In genomic region chr19:45215391-45216191, GRCh38 we compare ENCODE assay signal across 10 cellular contexts. TPM values are rescaled to one million over a fixed set of nuclear protein-coding genes. Genes with fewer than 3 reads are reported as not detected.
DNase-seq lines count a peak whose midpoint lies in the region; ATAC-seq, FAIRE-seq and TF ChIP-seq lines count a peak whose summit lies in the region.
"Had no signal": no experiment of that assay in that cellular context is flagged by ENCODE, and none has a peak within 500 bp of the region (broad histone marks: within the 10 kb centered on the region; RNA-seq: fewer than 3 reads in every experiment).

No MANE protein-coding gene starts in this region.

- no peak overlapping the region for H3K4me3 ChIP-seq in epithelial cell of esophagus (ENCODE audit: low read length)
- H3K4me3 ChIP-seq: suprapubic skin had no signal

- ATAC-seq in GM18498 (IDR thresholded peaks at IDR 0.05; ENCODE audit: unreplicated experiment), result no peak
- no peak for ATAC-seq in HG03342 (IDR thresholded peaks at IDR 0.05; ENCODE audit: unreplicated experiment)

- H3K4me1 Mint-ChIP-seq in mesothelial cell of epicardium, result peaks cover 34% of the 10 kb centered on the region

- no peak for FAIRE-seq in GM12891 (lab: Jason Lieb, UNC)

- peaks cover 65% of the 10 kb centered on the region for H3K27me3 Mint-ChIP-seq in mesothelial cell of epicardium (ENCODE audit: low read depth)

- no peaks in the 10 kb centered on the region for H3K36me3 Mint-ChIP-seq in mesothelial cell of epicardium

- TF ChIP-seq POLR2A in GM12891 (IDR thresholded peaks at IDR 0.05; ENCODE audit: low read depth, low read length), result no peak

- no peak overlapping the region for H3K27ac Mint-ChIP-seq in mesothelial cell of epicardium

- TF ChIP-seq CTCF in epithelial cell of esophagus (IDR thresholded peaks at IDR 0.05; ENCODE audit: insufficient read depth, low read depth, low read length, missing control alignments), result no peak
- TF ChIP-seq CTCF in mesothelial cell of epicardium (IDR thresholded peaks at IDR 0.05; ENCODE audit: unreplicated experiment), result no peak

- H3K4me3 Mint-ChIP-seq in mesothelial cell of epicardium, result peak overlapping the region; percentile 46

- DNase-seq in DMS153 treated with DMSO at 0.1 percent for 48 hours (lab: John Stamatoyannopoulos, UW; ENCODE audit: unreplicated experiment), result peak; percentile 39
- peak; percentile 67 to 76 for DNase-seq in NCI-H2081 (lab: John Stamatoyannopoulos, UW)
- DNase-seq in epithelial cell of esophagus (ENCODE audit: low read depth), result peak; percentile 50
- no peak for DNase-seq in mesothelial cell of epicardium (ENCODE audit: low spot score in 2 of 2, unreplicated experiment in 2 of 2)
- DNase-seq in GM12891 (ENCODE audit: insufficient read length, low spot score), result no peak
- no peak for DNase-seq in NK-92 treated with Interleukin-12 subunit alpha and Interleukin-12 subunit beta, amount 100 ng/mL, for 24 hours (lab: John Stamatoyannopoulos, UW)
- DNase-seq: activated naive CD4-positive, alpha-beta T cell treated with Interleukin-2 at 50 U/mL for 16 hours had no signal

- no peaks in the 10 kb centered on the region for H3K9me3 Mint-ChIP-seq in mesothelial cell of epicardium

TF ChIP-seq in GM12891, 5 proteins besides CTCF, POLR2A, EP300 and RAD21:
- TF ChIP-seq SPI1 (IDR thresholded peaks at IDR 0.05; ENCODE audit: low read depth, low read length), result no peak
- TF ChIP-seq TAF1 (IDR thresholded peaks at IDR 0.05; ENCODE audit: low read depth, low read length), result no peak
- no peak for TF ChIP-seq POLR2AphosphoS5 (IDR thresholded peaks at IDR 0.05; ENCODE audit: low read depth, low read length)
- no peak for TF ChIP-seq POU2F2 (IDR thresholded peaks at IDR 0.05; ENCODE audit: low read depth, low read length)
- TF ChIP-seq PAX5 (IDR thresholded peaks at IDR 0.05; ENCODE audit: insufficient read depth, low read length, severe bottlenecking), result no peak

RNA-seq across cellular contexts. Expression of gene EXOC3L2, which starts 29.6 kb away (rescaled TPM):
- 1.4 to 1.7 TPM (median 1.6 TPM) in 3 replicates for total RNA-seq in mesothelial cell of epicardium
- 0.14 TPM for polyA plus RNA-seq in GM12891 (2012; ENCODE audit: low read depth, missing spikeins)

RNA-seq across cellular contexts. Expression of gene MARK4, which starts 35.5 kb away (rescaled TPM):
- total RNA-seq in mesothelial cell of epicardium, result 58.6 to 64.9 TPM (median 63.7 TPM) in 3 replicates
- polyA plus RNA-seq in GM12891 (2012; ENCODE audit: low read depth, missing spikeins), result 10.7 TPM

RNA-seq across cellular contexts. Expression of gene BLOC1S3, which starts 37.0 kb away (rescaled TPM):
- 8.0 to 10.3 TPM (median 8.9 TPM) in 3 replicates for total RNA-seq in mesothelial cell of epicardium
- polyA plus RNA-seq in GM12891 (2012; ENCODE audit: low read depth, missing spikeins), result 5.4 TPM

RNA-seq across cellular contexts. Expression of gene TRAPPC6A, which starts 37.6 kb away (rescaled TPM):
- total RNA-seq in mesothelial cell of epicardium, result 42.8 to 48.0 TPM (median 46.7 TPM) in 3 replicates
- 106 TPM for polyA plus RNA-seq in GM12891 (2012; ENCODE audit: low read depth, missing spikeins)

RNA-seq across cellular contexts. Expression of gene NKPD1, which starts 54.8 kb away (rescaled TPM):
- 0.54 to 1.1 TPM (median 0.71 TPM) in 3 replicates for total RNA-seq in mesothelial cell of epicardium
- polyA plus RNA-seq in GM12891 (2012; ENCODE audit: low read depth, missing spikeins), result 0.05 TPM

Comparison
In these comparisons a context has a peak if more than half of its experiments do, and no peak if none do; other contexts are left out.
1. DNase-seq: peak in DMS153 treated with DMSO at 0.1 percent for 48 hours (single experiment), NCI-H2081 (2 of 2) and epithelial cell of esophagus (single experiment); none in mesothelial cell of epicardium (0 of 2), GM12891 (single experiment) and NK-92 treated with Interleukin-12 subunit alpha and Interleukin-12 subunit beta, amount 100 ng/mL, for 24 hours (single experiment).